ENCODE assay signal across 27 cellular contexts in genomic region chr1:199529324-199529723, GRCh38.
DNase-seq lines count a peak whose midpoint lies in the region; ATAC-seq, FAIRE-seq and TF ChIP-seq lines count a peak whose summit lies in the region.
"Had no signal": no experiment of that assay in that cellular context is flagged by ENCODE, and none has a peak within 500 bp of the region (broad histone marks: within the 10 kb centered on the region; RNA-seq: fewer than 3 reads in every experiment).

No MANE protein-coding gene starts in this region.

- intact Hi-C loops in lower leg skin (cut with DNase I; ENCODE audit: low total_unique reads): no loop called here

- no peak overlapping the region for H3K4me3 Mint-ChIP-seq in IgD-negative memory B cell
- H3K4me3 Mint-ChIP-seq in central memory CD8-positive, alpha-beta T cell: no peak overlapping the region
- no peak overlapping the region for H3K4me3 Mint-ChIP-seq in nephron progenitor cell
- H3K4me3 Mint-ChIP-seq: CD4-positive, alpha-beta memory T cell; HFFc6 had no signal

- peaks cover 4 to 16% (median 7%) of the 10 kb centered on the region in 3 donors for H3K9me3 Mint-ChIP-seq in IgD-negative memory B cell
- peaks cover 11% of the 10 kb centered on the region for H3K9me3 Mint-ChIP-seq in central memory CD8-positive, alpha-beta T cell
- peaks cover 15% of the 10 kb centered on the region for H3K9me3 Mint-ChIP-seq in nephron progenitor cell

- TF ChIP-seq CTCF in nephron progenitor cell (IDR thresholded peaks at IDR 0.05) (no peak), lower leg skin (IDR thresholded peaks at IDR 0.05) (no peak)

- 84 to 90% methylated on average over 1 of the region's 1 CpG for WGBS in lower leg skin, 2 donors
- 71 to 76% methylated on average over 1 of the region's 1 CpG; no CpG with 5 or more reads in 1 of the 3 donors for WGBS in small intestine, 3 donors

- H3K36me3 Mint-ChIP-seq in IgD-negative memory B cell (no peaks in the 10 kb centered on the region), nephron progenitor cell (ENCODE audit: low read depth) (no peaks in the 10 kb centered on the region)
- no peaks in the 10 kb centered on the region for H3K36me3 Mint-ChIP-seq in central memory CD8-positive, alpha-beta T cell (ENCODE audit: insufficient read depth)
- H3K36me3 Mint-ChIP-seq: CD4-positive, alpha-beta memory T cell had no signal

- no peaks in the 10 kb centered on the region for H3K4me1 ChIP-seq in small intestine (ENCODE audit: control insufficient read depth in 2 of 2, insufficient read depth in 1 of 2, low read depth in 1 of 2, low read length in 1 of 2)
- H3K4me1 ChIP-seq: BLaER1 treated with 17β-estradiol and CSF1 and Interleukin-3, amounts not matched to agents 10 nM and 100 nM; Caco-2; SJSA1 had no signal

- H3K4me1 Mint-ChIP-seq in IgD-negative memory B cell: peaks cover 0 to 4% (median 1%) of the 10 kb centered on the region in 3 donors
- H3K4me1 Mint-ChIP-seq in central memory CD8-positive, alpha-beta T cell: no peaks in the 10 kb centered on the region
- peaks cover 19% of the 10 kb centered on the region for H3K4me1 Mint-ChIP-seq in nephron progenitor cell
- H3K4me1 Mint-ChIP-seq: CD4-positive, alpha-beta memory T cell had no signal

- no peak overlapping the region for H3K27ac ChIP-seq in small intestine (ENCODE audit: low read depth in 1 of 2, low read length in 1 of 2)
- H3K27ac ChIP-seq: BLaER1 treated with 17β-estradiol and CSF1 and Interleukin-3, amounts not matched to agents 10 nM and 100 nM; HL-60; KMS-11; SJSA1 had no signal

- peak overlapping the region in 2 of 3 donors; percentile 0 to 79 for H3K27ac Mint-ChIP-seq in IgD-negative memory B cell
- peak overlapping the region; percentile 15 for H3K27ac Mint-ChIP-seq in central memory CD8-positive, alpha-beta T cell (ENCODE audit: low read depth)
- peak overlapping the region; percentile 40 for H3K27ac Mint-ChIP-seq in nephron progenitor cell
- H3K27ac Mint-ChIP-seq: CD4-positive, alpha-beta memory T cell; HFFc6 had no signal

- H3K4me3 ChIP-seq in lower leg skin (ENCODE audit: low read depth, poor library complexity, severe bottlenecking) (no peak overlapping the region), small intestine (ENCODE audit: low read depth in 1 of 2, low read length in 2 of 2) (no peak overlapping the region)
- H3K4me3 ChIP-seq: BLaER1 treated with 17β-estradiol and CSF1 and Interleukin-3, amounts not matched to agents 10 nM and 100 nM; SJSA1 had no signal

- TF ChIP-seq POLR2A in lower leg skin (IDR thresholded peaks at IDR 0.05): no peak

- no peaks in the 10 kb centered on the region for H3K9me3 ChIP-seq in small intestine (ENCODE audit: control insufficient read depth, low read depth)

- ATAC-seq in central memory CD8-positive, alpha-beta T cell (replicated peaks; ENCODE audit: extremely low read depth, poor library complexity, severe bottlenecking): no peak
- no peak for ATAC-seq in GM18909 (IDR thresholded peaks at IDR 0.05; ENCODE audit: poor library complexity, unreplicated experiment)
- ATAC-seq: Right ventricle myocardium inferior had no signal

- no peak for FAIRE-seq in small intestine (lab: Jason Lieb, UNC)
- FAIRE-seq: GM12891, H54 had no signal

- no peak for DNase-seq in central memory CD8-positive, alpha-beta T cell (ENCODE audit: low spot score in 2 of 2)
- no peak for DNase-seq in nephron progenitor cell
- no peak for DNase-seq in lower leg skin (ENCODE audit: low spot score in 2 of 2)
- no peak for DNase-seq in small intestine
- DNase-seq in stimulated activated CD4-positive, alpha-beta T cell treated with anti-CD3 and anti-CD28 coated beads, Interleukin-2, amount 100 ng/mL, for 24 hours: no peak
- DNase-seq: ACHN; Caco-2; CD4-positive, alpha-beta memory T cell; DMS 273 treated with DMSO at 0.1 percent for 48 hours; DND-41; HFFc6; MV-4-11; NCI-H1105 treated with DMSO at 0.1 percent for 48 hours; NCI-H2081; NCI-H2171; NCI-H345; NCI-H524; NCI-H82 had no signal

- no peaks in the 10 kb centered on the region for H3K36me3 ChIP-seq in small intestine (ENCODE audit: control insufficient read depth in 2 of 2, insufficient read depth in 2 of 2, low read length in 2 of 2)
- H3K36me3 ChIP-seq: SJSA1 had no signal

- no peaks in the 10 kb centered on the region for H3K27me3 ChIP-seq in small intestine (ENCODE audit: control insufficient read depth in 2 of 2, insufficient read depth in 2 of 2, low read length in 2 of 2)
- H3K27me3 ChIP-seq: BLaER1 treated with 17β-estradiol and CSF1 and Interleukin-3, amounts not matched to agents 10 nM and 100 nM; SJSA1 had no signal

- H3K27me3 Mint-ChIP-seq in IgD-negative memory B cell (no peaks in the 10 kb centered on the region), nephron progenitor cell (ENCODE audit: low read depth, poor library complexity) (no peaks in the 10 kb centered on the region)
- H3K27me3 Mint-ChIP-seq in central memory CD8-positive, alpha-beta T cell: no peaks in the 10 kb centered on the region
- H3K27me3 Mint-ChIP-seq: CD4-positive, alpha-beta memory T cell had no signal
